Comparison of ENCODE assay signal across 14 cellular contexts in the genomic region with DNA sequence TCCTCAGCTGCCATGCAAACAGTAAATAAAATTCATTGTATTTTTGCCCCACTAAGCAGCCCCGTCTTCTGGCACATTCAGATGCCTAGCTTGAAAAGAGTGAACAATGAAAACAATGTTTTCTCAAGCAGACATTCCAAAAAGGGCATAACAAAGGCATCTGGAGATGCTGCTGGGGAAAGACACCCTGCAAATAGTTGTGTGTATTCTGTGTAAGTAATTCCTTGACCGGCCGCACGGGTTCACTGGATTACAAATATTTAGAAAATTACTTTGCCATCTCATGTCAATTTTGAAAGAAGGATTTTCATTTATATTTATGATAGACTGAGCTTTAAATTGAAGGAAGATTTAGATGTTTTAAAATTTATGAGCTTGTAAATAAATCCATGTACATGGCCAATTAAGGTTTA.
DNase-seq lines count a peak whose midpoint lies in the region; ATAC-seq and TF ChIP-seq lines count a peak whose summit lies in the region.
"Had no signal": no experiment of that assay in that cellular context is flagged by ENCODE, and none has a peak within 500 bp of the region (broad histone marks: within the 10 kb centered on the region; RNA-seq: fewer than 3 reads in every experiment).

No MANE protein-coding gene starts in this region.

- H3K27me3 ChIP-seq in OCI-LY1 (ENCODE audit: insufficient read depth, low read length): no peaks in the 10 kb centered on the region
- H3K27me3 ChIP-seq: pancreas had no signal

- no peak for TF ChIP-seq CTCF in OCI-LY1 (IDR thresholded peaks at IDR 0.05; ENCODE audit: low read length)
- no peak for TF ChIP-seq CTCF in neural crest cell (conservative IDR thresholded peaks at IDR 0.05)
- TF ChIP-seq CTCF in lower leg skin (IDR thresholded peaks at IDR 0.05): no peak

- intact Hi-C loops in lower leg skin (cut with DNase I; ENCODE audit: low total_unique reads): no loop called here

- H3K36me3 Mint-ChIP-seq in neural crest cell (ENCODE audit: low read depth): peaks cover 3% of the 10 kb centered on the region

- H3K4me1 ChIP-seq in OCI-LY1 (ENCODE audit: insufficient read depth, low read length, severe bottlenecking): peaks cover 83% of the 10 kb centered on the region

- H4K20me1 ChIP-seq in OCI-LY1 (ENCODE audit: insufficient read depth, low read length): no peaks in the 10 kb centered on the region

- peak overlapping the region; percentile 39 for H3K27ac Mint-ChIP-seq in neural crest cell (ENCODE audit: unreplicated experiment)
- H3K27ac Mint-ChIP-seq: activated naive CD4-positive, alpha-beta T cell treated with anti-CD3 and anti-CD28 coated beads for 36 hours had no signal

- H3K27ac ChIP-seq in OCI-LY1 (ENCODE audit: low read depth, low read length, poor library complexity, severe bottlenecking): peak overlapping the region; percentile 92
- H3K27ac ChIP-seq: pancreas had no signal

- 0 out of 2 replicates have a peak, but pooled peaks cover 3% of the 10 kb centered on the region for H3F3A ChIP-seq in OCI-LY1 (ENCODE audit: insufficient read depth, low read length)

- no peaks in the 10 kb centered on the region for H3K9me2 ChIP-seq in OCI-LY1 (ENCODE audit: low read depth, low read length)

- H3K79me2 ChIP-seq in OCI-LY1 (ENCODE audit: insufficient read depth, low read length): peaks cover 16% of the 10 kb centered on the region

- peak overlapping the region; percentile 4 for H3K4me3 Mint-ChIP-seq in neural crest cell
- H3K4me3 Mint-ChIP-seq: activated naive CD4-positive, alpha-beta T cell treated with anti-CD3 and anti-CD28 coated beads for 36 hours had no signal

- TF ChIP-seq POLR2A in lower leg skin (IDR thresholded peaks at IDR 0.05): no peak

- ATAC-seq in GM21717 (IDR thresholded peaks at IDR 0.05; ENCODE audit: unreplicated experiment): no peak
- no peak for ATAC-seq in GM18867 (IDR thresholded peaks at IDR 0.05; ENCODE audit: unreplicated experiment)
- ATAC-seq: pancreas had no signal

- DNase-seq in AG20443 (ENCODE audit: low spot score) (peak; percentile 47), foreskin melanocyte (peak; percentile 57), neural crest cell (ENCODE audit: low read depth, low spot score) (no peak), lower leg skin (ENCODE audit: low spot score in 2 of 2) (no peak)
- DNase-seq in central memory CD4-positive, alpha-beta T cell: no peak
- DNase-seq: ACHN; activated naive CD4-positive, alpha-beta T cell treated with anti-CD3 and anti-CD28 coated beads for 36 hours; DMS153; NCI-H2029; pancreas; SIG-M5 had no signal

- H3K27me3 Mint-ChIP-seq in neural crest cell (ENCODE audit: low read depth): no peaks in the 10 kb centered on the region

- WGBS in lower leg skin, 2 donors: 72 to 77% methylated on average over 4 of the region's 4 CpGs

- no peaks in the 10 kb centered on the region for H3K36me3 ChIP-seq in OCI-LY1 (ENCODE audit: insufficient read depth, low read length)
- H3K36me3 ChIP-seq: pancreas had no signal

- no peak overlapping the region for H3K4me3 ChIP-seq in OCI-LY1 (ENCODE audit: low read depth, low read length, poor library complexity, severe bottlenecking)
- H3K4me3 ChIP-seq in lower leg skin (ENCODE audit: low read depth, poor library complexity, severe bottlenecking): no peak overlapping the region
- H3K4me3 ChIP-seq: pancreas had no signal

- no peak overlapping the region for H2AFZ ChIP-seq in OCI-LY1 (ENCODE audit: low read length)

- peak overlapping the region; percentile 65; the same call in 1 of the 2 replicates for H3K4me2 ChIP-seq in OCI-LY1 (ENCODE audit: low read length)

- peaks cover 81% of the 10 kb centered on the region for H3K4me1 Mint-ChIP-seq in neural crest cell

- H3K9me3 Mint-ChIP-seq in neural crest cell: no peaks in the 10 kb centered on the region
- H3K9me3 Mint-ChIP-seq: activated naive CD4-positive, alpha-beta T cell treated with anti-CD3 and anti-CD28 coated beads for 36 hours had no signal

- no peaks in the 10 kb centered on the region for H3K9me3 ChIP-seq in OCI-LY1 (ENCODE audit: low read length)
- H3K9me3 ChIP-seq: pancreas had no signal

- H3K9ac ChIP-seq in OCI-LY1 (ENCODE audit: low read length): peak overlapping the region; percentile 47; the same call in 1 of the 2 replicates

Comparison
In these comparisons a context has a peak if more than half of its experiments do, and no peak if none do; other contexts are left out.
1. DNase-seq: peak in AG20443 (single experiment) and foreskin melanocyte (single experiment); none in neural crest cell (single experiment), central memory CD4-positive, alpha-beta T cell (single experiment) and lower leg skin (0 of 2).